Comparison of ENCODE assay signal across 1 cellular context in the genomic region with DNA sequence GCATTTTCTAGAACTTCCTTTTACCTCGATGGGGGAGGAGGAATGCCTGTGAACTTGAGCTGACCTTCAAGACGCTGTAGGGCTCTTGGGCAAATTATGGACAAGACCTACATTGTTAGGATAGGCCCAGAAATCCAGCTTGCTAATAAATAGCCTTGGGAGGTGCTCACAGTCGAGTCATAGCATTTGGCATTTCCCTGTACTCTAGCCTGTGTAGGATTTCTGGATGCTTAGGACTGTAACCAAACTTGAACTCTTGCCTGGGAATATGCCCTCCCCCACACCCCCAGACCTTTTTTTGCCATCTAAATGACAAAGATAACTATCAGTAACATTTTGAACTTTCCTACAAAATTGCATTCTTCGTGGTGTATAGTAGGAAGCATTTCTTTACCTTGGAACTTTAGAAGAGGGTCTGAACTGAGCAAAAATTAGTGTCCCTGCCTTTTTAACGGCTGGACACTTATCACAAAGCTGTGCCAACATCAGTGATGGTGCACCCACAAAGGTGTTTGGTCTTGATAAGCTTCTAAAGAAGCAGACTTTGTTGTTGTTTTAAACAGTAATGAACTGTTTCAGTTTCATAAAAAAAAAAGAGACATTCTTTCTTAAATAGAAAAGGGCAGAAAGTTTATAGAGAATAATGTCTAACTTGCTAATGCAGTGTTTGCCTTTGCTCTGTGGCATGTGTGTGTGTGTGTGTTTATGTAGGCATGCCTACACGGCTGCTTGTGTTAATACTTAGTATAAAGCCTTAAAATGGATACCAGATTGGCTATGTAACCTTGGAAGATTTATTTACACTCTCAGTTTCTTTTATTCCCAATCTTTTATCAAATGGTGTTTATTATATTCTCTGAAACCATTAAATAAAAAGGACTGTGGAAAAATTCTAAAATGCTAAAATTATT.
A peak's percentile ranks its signal among the peaks of the same experiment; 100 is the strongest.
TF ChIP-seq lines count a peak whose summit lies in the region.

No MANE protein-coding gene starts in this region.

TF ChIP-seq in K562, 482 proteins besides CTCF, POLR2A, EP300 and RAD21 (continued from another document and continues in another):
- TF ChIP-seq, protein P1, sequence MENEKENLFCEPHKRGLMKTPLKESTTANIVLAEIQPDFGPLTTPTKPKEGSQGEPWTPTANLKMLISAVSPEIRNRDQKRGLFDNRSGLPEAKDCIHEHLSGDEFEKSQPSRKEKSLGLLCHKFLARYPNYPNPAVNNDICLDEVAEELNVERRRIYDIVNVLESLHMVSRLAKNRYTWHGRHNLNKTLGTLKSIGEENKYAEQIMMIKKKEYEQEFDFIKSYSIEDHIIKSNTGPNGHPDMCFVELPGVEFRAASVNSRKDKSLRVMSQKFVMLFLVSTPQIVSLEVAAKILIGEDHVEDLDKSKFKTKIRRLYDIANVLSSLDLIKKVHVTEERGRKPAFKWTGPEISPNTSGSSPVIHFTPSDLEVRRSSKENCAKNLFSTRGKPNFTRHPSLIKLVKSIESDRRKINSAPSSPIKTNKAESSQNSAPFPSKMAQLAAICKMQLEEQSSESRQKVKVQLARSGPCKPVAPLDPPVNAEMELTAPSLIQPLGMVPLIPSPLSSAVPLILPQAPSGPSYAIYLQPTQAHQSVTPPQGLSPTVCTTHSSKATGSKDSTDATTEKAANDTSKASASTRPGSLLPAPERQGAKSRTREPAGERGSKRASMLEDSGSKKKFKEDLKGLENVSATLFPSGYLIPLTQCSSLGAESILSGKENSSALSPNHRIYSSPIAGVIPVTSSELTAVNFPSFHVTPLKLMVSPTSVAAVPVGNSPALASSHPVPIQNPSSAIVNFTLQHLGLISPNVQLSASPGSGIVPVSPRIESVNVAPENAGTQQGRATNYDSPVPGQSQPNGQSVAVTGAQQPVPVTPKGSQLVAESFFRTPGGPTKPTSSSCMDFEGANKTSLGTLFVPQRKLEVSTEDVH (IDR thresholded peaks at IDR 0.05; ENCODE audit: low read depth, partially characterized antibody): no peak
- TF ChIP-seq, protein P2, sequence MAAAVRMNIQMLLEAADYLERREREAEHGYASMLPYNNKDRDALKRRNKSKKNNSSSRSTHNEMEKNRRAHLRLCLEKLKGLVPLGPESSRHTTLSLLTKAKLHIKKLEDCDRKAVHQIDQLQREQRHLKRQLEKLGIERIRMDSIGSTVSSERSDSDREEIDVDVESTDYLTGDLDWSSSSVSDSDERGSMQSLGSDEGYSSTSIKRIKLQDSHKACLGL (CRISPR knock-in tag; IDR thresholded peaks at IDR 0.05; ENCODE audit: borderline replicate concordance, poor library complexity, severe bottlenecking): no peak
- no peak for TF ChIP-seq ZNF408 (CRISPR knock-in tag; IDR thresholded peaks at IDR 0.05; ENCODE audit: low read depth)
- TF ChIP-seq, protein P3, sequence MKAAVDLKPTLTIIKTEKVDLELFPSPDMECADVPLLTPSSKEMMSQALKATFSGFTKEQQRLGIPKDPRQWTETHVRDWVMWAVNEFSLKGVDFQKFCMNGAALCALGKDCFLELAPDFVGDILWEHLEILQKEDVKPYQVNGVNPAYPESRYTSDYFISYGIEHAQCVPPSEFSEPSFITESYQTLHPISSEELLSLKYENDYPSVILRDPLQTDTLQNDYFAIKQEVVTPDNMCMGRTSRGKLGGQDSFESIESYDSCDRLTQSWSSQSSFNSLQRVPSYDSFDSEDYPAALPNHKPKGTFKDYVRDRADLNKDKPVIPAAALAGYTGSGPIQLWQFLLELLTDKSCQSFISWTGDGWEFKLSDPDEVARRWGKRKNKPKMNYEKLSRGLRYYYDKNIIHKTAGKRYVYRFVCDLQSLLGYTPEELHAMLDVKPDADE (conservative IDR thresholded peaks at IDR 0.05; ENCODE audit: control insufficient read depth, low read depth, low read length): no peak
- TF ChIP-seq, protein P4, sequence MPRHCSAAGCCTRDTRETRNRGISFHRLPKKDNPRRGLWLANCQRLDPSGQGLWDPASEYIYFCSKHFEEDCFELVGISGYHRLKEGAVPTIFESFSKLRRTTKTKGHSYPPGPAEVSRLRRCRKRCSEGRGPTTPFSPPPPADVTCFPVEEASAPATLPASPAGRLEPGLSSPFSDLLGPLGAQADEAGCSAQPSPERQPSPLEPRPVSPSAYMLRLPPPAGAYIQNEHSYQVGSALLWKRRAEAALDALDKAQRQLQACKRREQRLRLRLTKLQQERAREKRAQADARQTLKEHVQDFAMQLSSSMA (CRISPR knock-in tag; IDR thresholded peaks at IDR 0.05): no peak
- TF ChIP-seq OTX1 (CRISPR knock-in tag; IDR thresholded peaks at IDR 0.05): no peak
- TF ChIP-seq ZC3H4 (CRISPR knock-in tag; IDR thresholded peaks at IDR 0.05; ENCODE audit: borderline replicate concordance): no peak
- TF ChIP-seq, protein P5, sequence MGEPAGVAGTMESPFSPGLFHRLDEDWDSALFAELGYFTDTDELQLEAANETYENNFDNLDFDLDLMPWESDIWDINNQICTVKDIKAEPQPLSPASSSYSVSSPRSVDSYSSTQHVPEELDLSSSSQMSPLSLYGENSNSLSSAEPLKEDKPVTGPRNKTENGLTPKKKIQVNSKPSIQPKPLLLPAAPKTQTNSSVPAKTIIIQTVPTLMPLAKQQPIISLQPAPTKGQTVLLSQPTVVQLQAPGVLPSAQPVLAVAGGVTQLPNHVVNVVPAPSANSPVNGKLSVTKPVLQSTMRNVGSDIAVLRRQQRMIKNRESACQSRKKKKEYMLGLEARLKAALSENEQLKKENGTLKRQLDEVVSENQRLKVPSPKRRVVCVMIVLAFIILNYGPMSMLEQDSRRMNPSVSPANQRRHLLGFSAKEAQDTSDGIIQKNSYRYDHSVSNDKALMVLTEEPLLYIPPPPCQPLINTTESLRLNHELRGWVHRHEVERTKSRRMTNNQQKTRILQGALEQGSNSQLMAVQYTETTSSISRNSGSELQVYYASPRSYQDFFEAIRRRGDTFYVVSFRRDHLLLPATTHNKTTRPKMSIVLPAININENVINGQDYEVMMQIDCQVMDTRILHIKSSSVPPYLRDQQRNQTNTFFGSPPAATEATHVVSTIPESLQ (CRISPR knock-in tag; IDR thresholded peaks at IDR 0.05): no peak
- no peak for TF ChIP-seq ZNF445 (CRISPR knock-in tag; IDR thresholded peaks at IDR 0.05; ENCODE audit: low read depth)
- no peak for TF ChIP-seq SP1 (CRISPR knock-in tag; IDR thresholded peaks at IDR 0.05)
- no peak for TF ChIP-seq SETDB1 (IDR thresholded peaks at IDR 0.05; ENCODE audit: low read length)
- TF ChIP-seq FOSL1 (tag; conservative IDR thresholded peaks at IDR 0.05): no peak; the same call in 1 of the 2 replicates
- TF ChIP-seq ADNP (tag; IDR thresholded peaks at IDR 0.05): peak; percentile 67; the same call in 1 of the 2 replicates
- TF ChIP-seq CXXC5 (CRISPR knock-in tag; IDR thresholded peaks at IDR 0.05): peak; percentile 30; the same call in 1 of the 2 replicates
- TF ChIP-seq ZNF695 (CRISPR knock-in tag; IDR thresholded peaks at IDR 0.05): no peak
- TF ChIP-seq, protein P6, sequence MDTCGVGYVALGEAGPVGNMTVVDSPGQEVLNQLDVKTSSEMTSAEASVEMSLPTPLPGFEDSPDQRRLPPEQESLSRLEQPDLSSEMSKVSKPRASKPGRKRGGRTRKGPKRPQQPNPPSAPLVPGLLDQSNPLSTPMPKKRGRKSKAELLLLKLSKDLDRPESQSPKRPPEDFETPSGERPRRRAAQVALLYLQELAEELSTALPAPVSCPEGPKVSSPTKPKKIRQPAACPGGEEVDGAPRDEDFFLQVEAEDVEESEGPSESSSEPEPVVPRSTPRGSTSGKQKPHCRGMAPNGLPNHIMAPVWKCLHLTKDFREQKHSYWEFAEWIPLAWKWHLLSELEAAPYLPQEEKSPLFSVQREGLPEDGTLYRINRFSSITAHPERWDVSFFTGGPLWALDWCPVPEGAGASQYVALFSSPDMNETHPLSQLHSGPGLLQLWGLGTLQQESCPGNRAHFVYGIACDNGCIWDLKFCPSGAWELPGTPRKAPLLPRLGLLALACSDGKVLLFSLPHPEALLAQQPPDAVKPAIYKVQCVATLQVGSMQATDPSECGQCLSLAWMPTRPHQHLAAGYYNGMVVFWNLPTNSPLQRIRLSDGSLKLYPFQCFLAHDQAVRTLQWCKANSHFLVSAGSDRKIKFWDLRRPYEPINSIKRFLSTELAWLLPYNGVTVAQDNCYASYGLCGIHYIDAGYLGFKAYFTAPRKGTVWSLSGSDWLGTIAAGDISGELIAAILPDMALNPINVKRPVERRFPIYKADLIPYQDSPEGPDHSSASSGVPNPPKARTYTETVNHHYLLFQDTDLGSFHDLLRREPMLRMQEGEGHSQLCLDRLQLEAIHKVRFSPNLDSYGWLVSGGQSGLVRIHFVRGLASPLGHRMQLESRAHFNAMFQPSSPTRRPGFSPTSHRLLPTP (IDR thresholded peaks at IDR 0.05; ENCODE audit: borderline replicate concordance, extremely low read depth, insufficient read length): no peak
- TF ChIP-seq, protein P7, sequence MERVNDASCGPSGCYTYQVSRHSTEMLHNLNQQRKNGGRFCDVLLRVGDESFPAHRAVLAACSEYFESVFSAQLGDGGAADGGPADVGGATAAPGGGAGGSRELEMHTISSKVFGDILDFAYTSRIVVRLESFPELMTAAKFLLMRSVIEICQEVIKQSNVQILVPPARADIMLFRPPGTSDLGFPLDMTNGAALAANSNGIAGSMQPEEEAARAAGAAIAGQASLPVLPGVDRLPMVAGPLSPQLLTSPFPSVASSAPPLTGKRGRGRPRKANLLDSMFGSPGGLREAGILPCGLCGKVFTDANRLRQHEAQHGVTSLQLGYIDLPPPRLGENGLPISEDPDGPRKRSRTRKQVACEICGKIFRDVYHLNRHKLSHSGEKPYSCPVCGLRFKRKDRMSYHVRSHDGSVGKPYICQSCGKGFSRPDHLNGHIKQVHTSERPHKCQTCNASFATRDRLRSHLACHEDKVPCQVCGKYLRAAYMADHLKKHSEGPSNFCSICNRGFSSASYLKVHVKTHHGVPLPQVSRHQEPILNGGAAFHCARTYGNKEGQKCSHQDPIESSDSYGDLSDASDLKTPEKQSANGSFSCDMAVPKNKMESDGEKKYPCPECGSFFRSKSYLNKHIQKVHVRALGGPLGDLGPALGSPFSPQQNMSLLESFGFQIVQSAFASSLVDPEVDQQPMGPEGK (CRISPR knock-in tag; IDR thresholded peaks at IDR 0.05; ENCODE audit: borderline replicate concordance): no peak
- no peak for TF ChIP-seq ZC3H11A (IDR thresholded peaks at IDR 0.05; ENCODE audit: low read depth, low read length)
- peak; percentile 34; the same call in 1 of the 2 replicates for TF ChIP-seq NCOA1 (IDR thresholded peaks at IDR 0.05; ENCODE audit: low read depth)
- TF ChIP-seq HNRNPL (IDR thresholded peaks at IDR 0.05; ENCODE audit: low read depth, low read length): no peak
- TF ChIP-seq JUN (IDR thresholded peaks at IDR 0.05; ENCODE audit: borderline replicate concordance, low read depth, low read length): no peak
- TF ChIP-seq JUN (CRISPR knock-in tag; IDR thresholded peaks at IDR 0.05; ENCODE audit: borderline replicate concordance): no peak
- TF ChIP-seq, protein P8, sequence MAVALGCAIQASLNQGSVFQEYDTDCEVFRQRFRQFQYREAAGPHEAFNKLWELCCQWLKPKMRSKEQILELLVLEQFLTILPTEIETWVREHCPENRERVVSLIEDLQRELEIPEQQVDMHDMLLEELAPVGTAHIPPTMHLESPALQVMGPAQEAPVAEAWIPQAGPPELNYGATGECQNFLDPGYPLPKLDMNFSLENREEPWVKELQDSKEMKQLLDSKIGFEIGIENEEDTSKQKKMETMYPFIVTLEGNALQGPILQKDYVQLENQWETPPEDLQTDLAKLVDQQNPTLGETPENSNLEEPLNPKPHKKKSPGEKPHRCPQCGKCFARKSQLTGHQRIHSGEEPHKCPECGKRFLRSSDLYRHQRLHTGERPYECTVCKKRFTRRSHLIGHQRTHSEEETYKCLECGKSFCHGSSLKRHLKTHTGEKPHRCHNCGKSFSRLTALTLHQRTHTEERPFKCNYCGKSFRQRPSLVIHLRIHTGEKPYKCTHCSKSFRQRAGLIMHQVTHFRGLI (CRISPR knock-in tag; IDR thresholded peaks at IDR 0.05): no peak
- no peak for TF ChIP-seq ZNF239 (CRISPR knock-in tag; IDR thresholded peaks at IDR 0.05)
- TF ChIP-seq, protein P9, sequence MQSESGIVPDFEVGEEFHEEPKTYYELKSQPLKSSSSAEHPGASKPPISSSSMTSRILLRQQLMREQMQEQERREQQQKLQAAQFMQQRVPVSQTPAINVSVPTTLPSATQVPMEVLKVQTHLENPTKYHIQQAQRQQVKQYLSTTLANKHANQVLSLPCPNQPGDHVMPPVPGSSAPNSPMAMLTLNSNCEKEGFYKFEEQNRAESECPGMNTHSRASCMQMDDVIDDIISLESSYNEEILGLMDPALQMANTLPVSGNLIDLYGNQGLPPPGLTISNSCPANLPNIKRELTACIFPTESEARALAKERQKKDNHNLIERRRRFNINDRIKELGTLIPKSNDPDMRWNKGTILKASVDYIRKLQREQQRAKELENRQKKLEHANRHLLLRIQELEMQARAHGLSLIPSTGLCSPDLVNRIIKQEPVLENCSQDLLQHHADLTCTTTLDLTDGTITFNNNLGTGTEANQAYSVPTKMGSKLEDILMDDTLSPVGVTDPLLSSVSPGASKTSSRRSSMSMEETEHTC (IDR thresholded peaks at IDR 0.05): no peak
- no peak for TF ChIP-seq LARP7 (IDR thresholded peaks at IDR 0.05)
- TF ChIP-seq CHD2 (IDR thresholded peaks at IDR 0.05; ENCODE audit: low read depth, low read length): no peak
- TF ChIP-seq ZNF253 (CRISPR knock-in tag; conservative IDR thresholded peaks at IDR 0.05): no peak
- peak; percentile 36 to 42; a peak in 2 of 4 replicates for TF ChIP-seq TRIM24 (IDR thresholded peaks at IDR 0.05)
- TF ChIP-seq, protein P10, sequence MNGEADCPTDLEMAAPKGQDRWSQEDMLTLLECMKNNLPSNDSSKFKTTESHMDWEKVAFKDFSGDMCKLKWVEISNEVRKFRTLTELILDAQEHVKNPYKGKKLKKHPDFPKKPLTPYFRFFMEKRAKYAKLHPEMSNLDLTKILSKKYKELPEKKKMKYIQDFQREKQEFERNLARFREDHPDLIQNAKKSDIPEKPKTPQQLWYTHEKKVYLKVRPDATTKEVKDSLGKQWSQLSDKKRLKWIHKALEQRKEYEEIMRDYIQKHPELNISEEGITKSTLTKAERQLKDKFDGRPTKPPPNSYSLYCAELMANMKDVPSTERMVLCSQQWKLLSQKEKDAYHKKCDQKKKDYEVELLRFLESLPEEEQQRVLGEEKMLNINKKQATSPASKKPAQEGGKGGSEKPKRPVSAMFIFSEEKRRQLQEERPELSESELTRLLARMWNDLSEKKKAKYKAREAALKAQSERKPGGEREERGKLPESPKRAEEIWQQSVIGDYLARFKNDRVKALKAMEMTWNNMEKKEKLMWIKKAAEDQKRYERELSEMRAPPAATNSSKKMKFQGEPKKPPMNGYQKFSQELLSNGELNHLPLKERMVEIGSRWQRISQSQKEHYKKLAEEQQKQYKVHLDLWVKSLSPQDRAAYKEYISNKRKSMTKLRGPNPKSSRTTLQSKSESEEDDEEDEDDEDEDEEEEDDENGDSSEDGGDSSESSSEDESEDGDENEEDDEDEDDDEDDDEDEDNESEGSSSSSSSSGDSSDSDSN (IDR thresholded peaks at IDR 0.05; ENCODE audit: borderline replicate concordance in 1 of 2, low read depth in 2 of 2, low read length in 2 of 2): no peak
- no peak for TF ChIP-seq SP2 (IDR thresholded peaks at IDR 0.05; ENCODE audit: extremely low read depth, low read depth, low read length, poor library complexity, severe bottlenecking)
- TF ChIP-seq NBN (IDR thresholded peaks at IDR 0.05; ENCODE audit: low read depth): no peak
- TF ChIP-seq, protein P11, sequence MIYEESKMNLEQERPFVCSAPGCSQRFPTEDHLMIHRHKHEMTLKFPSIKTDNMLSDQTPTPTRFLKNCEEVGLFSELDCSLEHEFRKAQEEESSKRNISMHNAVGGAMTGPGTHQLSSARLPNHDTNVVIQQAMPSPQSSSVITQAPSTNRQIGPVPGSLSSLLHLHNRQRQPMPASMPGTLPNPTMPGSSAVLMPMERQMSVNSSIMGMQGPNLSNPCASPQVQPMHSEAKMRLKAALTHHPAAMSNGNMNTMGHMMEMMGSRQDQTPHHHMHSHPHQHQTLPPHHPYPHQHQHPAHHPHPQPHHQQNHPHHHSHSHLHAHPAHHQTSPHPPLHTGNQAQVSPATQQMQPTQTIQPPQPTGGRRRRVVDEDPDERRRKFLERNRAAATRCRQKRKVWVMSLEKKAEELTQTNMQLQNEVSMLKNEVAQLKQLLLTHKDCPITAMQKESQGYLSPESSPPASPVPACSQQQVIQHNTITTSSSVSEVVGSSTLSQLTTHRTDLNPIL (CRISPR knock-in tag; IDR thresholded peaks at IDR 0.05): no peak
- TF ChIP-seq HDGF (IDR thresholded peaks at IDR 0.05): no peak
